In the genomic region with DNA sequence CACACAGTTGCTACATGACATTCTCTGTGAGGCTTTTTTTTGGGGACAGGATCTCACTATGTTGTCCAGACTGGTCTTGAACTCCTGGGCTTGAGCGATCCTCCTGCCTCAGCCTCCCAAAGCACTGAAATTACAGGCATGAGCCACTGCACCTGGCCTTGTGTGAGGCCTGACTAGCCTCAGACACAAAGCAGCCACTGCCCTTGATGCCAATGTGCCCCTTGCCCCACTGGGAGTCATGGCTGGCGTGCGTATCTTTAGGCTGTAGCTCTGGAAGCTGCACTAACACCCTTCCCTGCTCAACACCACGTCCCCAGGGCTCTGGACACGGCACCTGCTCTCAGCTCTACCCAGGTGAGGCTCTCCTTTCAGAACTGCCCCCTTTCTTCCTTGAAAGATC, we compare ENCODE assay signal across 30 cellular contexts. TPM values are rescaled to one million over a fixed set of nuclear protein-coding genes. Genes with fewer than 3 reads are reported as not detected.
A peak's percentile ranks its signal among the peaks of the same experiment; 100 is the strongest.
DNase-seq lines count a peak whose midpoint lies in the region; ATAC-seq, FAIRE-seq and TF ChIP-seq lines count a peak whose summit lies in the region.
"Had no signal": no experiment of that assay in that cellular context is flagged by ENCODE, and none has a peak within 500 bp of the region (broad histone marks: within the 10 kb centered on the region; RNA-seq: fewer than 3 reads in every experiment).

No MANE protein-coding gene starts in this region.

- no peak for DNase-seq in CD4-positive, alpha-beta T cell
- no peak for DNase-seq in H9
- no peak for DNase-seq in GM12878 (ENCODE audit: low read depth, low spot score)
- no peak for DNase-seq in neural crest cell (ENCODE audit: low read depth, low spot score)
- DNase-seq in MM.1S: no peak
- DNase-seq in foreskin keratinocyte: no peak
- DNase-seq: activated B cell treated with CpG ODN at 0.5 μM for 24 hours; activated CD4-positive, alpha-beta T cell treated with anti-CD3 and anti-CD28 coated beads, Interleukin-2, amount 10 ng/mL, durations not matched to agents 7 days and 5 days; activated T-cell treated with anti-CD3 and anti-CD28 coated beads, Interleukin-2, amount 50 U/mL, for 4 hours; COR-L47; DMS79; foreskin fibroblast; heart right ventricle; NCI-H1048; NCI-H446 treated with DMSO at 0.1 percent for 48 hours; nucleus accumbens; stimulated activated naive CD4-positive, alpha-beta T cell; T1000; upper lobe of right lung had no signal

- H3K27me3 Mint-ChIP-seq in CD4-positive, alpha-beta T cell: no peaks in the 10 kb centered on the region
- no peaks in the 10 kb centered on the region for H3K27me3 Mint-ChIP-seq in H9 (ENCODE audit: low read depth)
- H3K27me3 Mint-ChIP-seq in neural crest cell (ENCODE audit: low read depth): no peaks in the 10 kb centered on the region
- H3K27me3 Mint-ChIP-seq: activated B cell treated with CpG ODN at 0.5 μM for 24 hours; activated CD4-positive, alpha-beta T cell treated with anti-CD3 and anti-CD28 coated beads, Interleukin-2, amount 10 ng/mL, durations not matched to agents 7 days and 5 days; central memory CD8-positive, alpha-beta T cell had no signal

- no peak overlapping the region for H3K56ac ChIP-seq in H9 (ENCODE audit: insufficient read length, low read depth, low read length)

- no peak overlapping the region for H2BK120ac ChIP-seq in H9 (ENCODE audit: low read depth, low read length, poor library complexity, severe bottlenecking)

- H3K9me3 ChIP-seq in CD4-positive, alpha-beta T cell (ENCODE audit: control insufficient read depth, low read length): no peaks in the 10 kb centered on the region
- H3K9me3 ChIP-seq in H9 (ENCODE audit: control insufficient read depth, low read depth, low read length): no peaks in the 10 kb centered on the region
- H3K9me3 ChIP-seq in GM12878 (replicated peaks; ENCODE audit: control insufficient read depth, insufficient read depth, low read length): no peaks in the 10 kb centered on the region
- H3K9me3 ChIP-seq in MM.1S (replicated peaks; ENCODE audit: insufficient read depth, low read length): no peaks in the 10 kb centered on the region
- H3K9me3 ChIP-seq: BLaER1 treated with 17β-estradiol and CSF1 and Interleukin-3, amounts not matched to agents 10 nM and 100 nM; heart right ventricle; SJSA1; suprapubic skin; upper lobe of right lung had no signal

- intact Hi-C loops in CD4-positive, alpha-beta T cell (cut with DNase I, micrococcal nuclease): no loop called here
- intact Hi-C loops in GM12878 (cut with micrococcal nuclease; ENCODE audit: unreplicated experiment): no loop called here

- in situ Hi-C loops in GM12878 (cut with MboI): no loop called here

- H3K27ac Mint-ChIP-seq in CD4-positive, alpha-beta T cell: peak overlapping the region; percentile 24
- H3K27ac Mint-ChIP-seq in H9: peak overlapping the region; percentile 38 to 55 (median 53); a peak in 4 of 7 replicates
- H3K27ac Mint-ChIP-seq in neural crest cell (ENCODE audit: unreplicated experiment): peak overlapping the region; percentile 19
- H3K27ac Mint-ChIP-seq: activated B cell treated with CpG ODN at 0.5 μM for 24 hours; activated CD4-positive, alpha-beta T cell treated with anti-CD3 and anti-CD28 coated beads, Interleukin-2, amount 10 ng/mL, durations not matched to agents 7 days and 5 days had no signal

- TF ChIP-seq EP300 in GM12878 (IDR thresholded peaks at IDR 0.05; ENCODE audit: borderline replicate concordance in 1 of 2, control insufficient read depth in 1 of 2, low read depth in 2 of 2, low read length in 2 of 2): no peak

- H3K9ac ChIP-seq in H9 (ENCODE audit: extremely low read depth, insufficient read length, low read length): no peak overlapping the region
- H3K9ac ChIP-seq in GM12878 (ENCODE audit: control insufficient read depth, insufficient read depth, low read length): no peak overlapping the region
- H3K9ac ChIP-seq in MM.1S (ENCODE audit: low read length): no peak overlapping the region

- no peaks in the 10 kb centered on the region for H3K9me2 ChIP-seq in MM.1S (replicated peaks; ENCODE audit: insufficient read depth, low read length)

- WGBS in H9 (ENCODE audit: extremely low coverage, insufficient read length, low lambda C conversion rate): no CpG with 5 or more reads among the region's 5 CpGs
- 85% methylated on average over 5 of the region's 5 CpGs for WGBS in GM12878 (ENCODE audit: insufficient coverage, insufficient replicate concordance, low lambda C conversion rate, missing lambda C conversion rate)

- TF ChIP-seq CTCF in CD4-positive, alpha-beta T cell (IDR thresholded peaks at IDR 0.05): no peak
- no peak for TF ChIP-seq CTCF in H9 (conservative IDR thresholded peaks at IDR 0.05)
- TF ChIP-seq CTCF in GM12878 (IDR thresholded peaks at IDR 0.05 in 2 of 3, conservative IDR thresholded peaks at IDR 0.05 in 1 of 3; ENCODE audit: control insufficient read depth in 2 of 3, extremely low read depth in 1 of 3, insufficient read depth in 1 of 3, low read depth in 3 of 3, low read length in 3 of 3): no peak
- no peak for TF ChIP-seq CTCF in neural crest cell (conservative IDR thresholded peaks at IDR 0.05)
- TF ChIP-seq CTCF in MM.1S (IDR thresholded peaks at IDR 0.05; ENCODE audit: low read length): no peak
- TF ChIP-seq CTCF in foreskin keratinocyte (conservative IDR thresholded peaks at IDR 0.05): no peak

- no peaks in the 10 kb centered on the region for H3K27me3 ChIP-seq in CD4-positive, alpha-beta T cell (ENCODE audit: control insufficient read depth, insufficient read depth, low read length)
- H3K27me3 ChIP-seq in H9 (ENCODE audit: insufficient read depth, low read length) (no peaks in the 10 kb centered on the region), GM12878 (replicated peaks in 1 of 2; ENCODE audit: control insufficient read depth in 2 of 2, insufficient read depth in 2 of 2, low read length in 1 of 2) (no peaks in the 10 kb centered on the region), MM.1S (replicated peaks; ENCODE audit: insufficient read depth, low read length) (no peaks in the 10 kb centered on the region), foreskin keratinocyte (no peaks in the 10 kb centered on the region)
- H3K27me3 ChIP-seq: BLaER1 treated with 17β-estradiol and CSF1 and Interleukin-3, amounts not matched to agents 10 nM and 100 nM; heart right ventricle; SJSA1; suprapubic skin; upper lobe of right lung had no signal

- H3K79me2 ChIP-seq in H9 (ENCODE audit: insufficient read depth, low read length) (no peaks in the 10 kb centered on the region), GM12878 (ENCODE audit: control insufficient read depth, insufficient read depth, low read length) (no peaks in the 10 kb centered on the region; the same call in 1 of the 2 replicates), MM.1S (ENCODE audit: low read length) (peaks cover 14% of the 10 kb centered on the region; the same call in 1 of the 2 replicates)

- H3K36me3 Mint-ChIP-seq in CD4-positive, alpha-beta T cell (ENCODE audit: low read depth): peaks cover 71% of the 10 kb centered on the region
- H3K36me3 Mint-ChIP-seq in H9 (ENCODE audit: insufficient read depth in 1 of 3, low read depth in 3 of 3) (peaks cover 3 to 23% (median 16%) of the 10 kb centered on the region in 3 experiments; a peak in 5 of 7 replicates), neural crest cell (ENCODE audit: low read depth) (no peaks in the 10 kb centered on the region)

- no peak overlapping the region for H3K4me3 Mint-ChIP-seq in CD4-positive, alpha-beta T cell
- H3K4me3 Mint-ChIP-seq in H9 (no peak overlapping the region; a peak in 1 of 5 replicates), neural crest cell (no peak overlapping the region)
- H3K4me3 Mint-ChIP-seq: activated B cell treated with CpG ODN at 0.5 μM for 24 hours; activated CD4-positive, alpha-beta T cell treated with anti-CD3 and anti-CD28 coated beads, Interleukin-2, amount 10 ng/mL, durations not matched to agents 7 days and 5 days; activated T-cell treated with anti-CD3 and anti-CD28 coated beads, Interleukin-2, amount 50 U/mL, for 4 hours; central memory CD8-positive, alpha-beta T cell had no signal

- H3K23ac ChIP-seq in H9 (ENCODE audit: insufficient read length, low read depth, low read length): no peak overlapping the region

- no peak for TF ChIP-seq RAD21 in GM12878 (IDR thresholded peaks at IDR 0.05; ENCODE audit: insufficient read depth, low read depth, low read length)

- no peak overlapping the region for H2BK5ac ChIP-seq in H9 (ENCODE audit: insufficient read length, low read length)

- H2BK15ac ChIP-seq in H9 (ENCODE audit: low read depth, low read length): no peak overlapping the region

- no peak overlapping the region for H3K4me3 ChIP-seq in GM12878
- no peak overlapping the region for H3K4me3 ChIP-seq in MM.1S (ENCODE audit: low read length)
- H3K4me3 ChIP-seq: BLaER1 treated with 17β-estradiol and CSF1 and Interleukin-3, amounts not matched to agents 10 nM and 100 nM; heart right ventricle; SJSA1; suprapubic skin; upper lobe of right lung had no signal

- ATAC-seq in CD4-positive, alpha-beta T cell (ENCODE audit: poor library complexity): no peak
- no peak for ATAC-seq in GM12878
- no peak for ATAC-seq in HG02970 (IDR thresholded peaks at IDR 0.05; ENCODE audit: low FRiP score, unreplicated experiment)
- ATAC-seq in foreskin keratinocyte: no peak
- ATAC-seq: activated T-cell treated with anti-CD3 and anti-CD28 coated beads, Interleukin-2, amount 50 U/mL, for 4 hours; esophagus mucosa; upper lobe of right lung had no signal

- no peak for FAIRE-seq in GM12878 (lab: Jason Lieb, UNC)
- FAIRE-seq: astrocyte, G401.6, keratinocyte had no signal

- peaks cover 16% of the 10 kb centered on the region for H3K4me1 Mint-ChIP-seq in CD4-positive, alpha-beta T cell (ENCODE audit: low read depth)
- H3K4me1 Mint-ChIP-seq in H9 (peaks cover 0 to 26% of the 10 kb centered on the region in 2 experiments; a peak in 2 of 4 replicates), neural crest cell (no peaks in the 10 kb centered on the region)
- H3K4me1 Mint-ChIP-seq: activated B cell treated with CpG ODN at 0.5 μM for 24 hours had no signal

- H4K5ac ChIP-seq in H9 (ENCODE audit: insufficient read length, low read depth, low read length): no peak overlapping the region

- H4K20me1 ChIP-seq in H9 (ENCODE audit: control insufficient read depth, insufficient read depth, insufficient read length) (no peaks in the 10 kb centered on the region), GM12878 (ENCODE audit: control insufficient read depth, insufficient read depth) (no peaks in the 10 kb centered on the region; the same call in 1 of the 2 replicates), MM.1S (ENCODE audit: insufficient read depth, low read length) (0 out of 2 replicates have a peak, but pooled peaks cover 6% of the 10 kb centered on the region)

- SMC1A ChIA-PET in GM12878 (lab: Charles Lee; ENCODE audit: uncharacterized antibody, unreplicated experiment): no interaction called here

- H3K18ac ChIP-seq in H9 (ENCODE audit: insufficient read length, low read depth, low read length): no peak overlapping the region

- no peaks in the 10 kb centered on the region for H3F3A ChIP-seq in MM.1S (ENCODE audit: insufficient read depth, low read length)

- H3K14ac ChIP-seq in H9 (ENCODE audit: insufficient read depth, low read length): no peak overlapping the region

- RAD21 ChIA-PET in GM12878 (lab: Charles Lee; ENCODE audit: unreplicated experiment): interaction anchor here (1.4 kb wide), 1 partner anchor 60 kb away, joined by 4 read pairs; no protein-coding TSS in a partner anchor

- H2BK20ac ChIP-seq in H9 (ENCODE audit: low read depth, low read length, poor library complexity, severe bottlenecking): no peak overlapping the region

- H2AK5ac ChIP-seq in H9 (ENCODE audit: insufficient read length, low read length): no peak overlapping the region

- no peak overlapping the region for H4K8ac ChIP-seq in H9 (replicated peaks; ENCODE audit: insufficient read length, low read depth, low read length)

- peaks cover 27 to 32% of the 10 kb centered on the region in 2 experiments for H3K36me3 ChIP-seq in GM12878 (ENCODE audit: control insufficient read depth in 2 of 2, insufficient read depth in 2 of 2, low read length in 1 of 2)
- no peaks in the 10 kb centered on the region for H3K36me3 ChIP-seq in MM.1S (replicated peaks; ENCODE audit: insufficient read depth, low read length)

- no peak; the same call in 1 of the 2 replicates for TF ChIP-seq POLR2A in GM12878 (IDR thresholded peaks at IDR 0.05; ENCODE audit: low read depth, low read length)

- no peaks in the 10 kb centered on the region for H3K9me3 Mint-ChIP-seq in CD4-positive, alpha-beta T cell
- H3K9me3 Mint-ChIP-seq in H9 (no peaks in the 10 kb centered on the region), neural crest cell (no peaks in the 10 kb centered on the region)
- H3K9me3 Mint-ChIP-seq: activated B cell treated with CpG ODN at 0.5 μM for 24 hours; activated CD4-positive, alpha-beta T cell treated with anti-CD3 and anti-CD28 coated beads, Interleukin-2, amount 10 ng/mL, durations not matched to agents 7 days and 5 days; activated T-cell treated with anti-CD3 and anti-CD28 coated beads, Interleukin-2, amount 50 U/mL, for 4 hours; central memory CD8-positive, alpha-beta T cell had no signal

- H2AFZ ChIP-seq in H9 (ENCODE audit: low read length) (no peak overlapping the region), GM12878 (ENCODE audit: control insufficient read depth, low read depth, low read length) (no peak overlapping the region), MM.1S (ENCODE audit: low read length) (no peak overlapping the region)

- BruUV-seq in GM12878 (replicated peaks; lab: Mats Ljungman, UMichigan): no TSS peak

- CTCF ChIA-PET in CD4-positive, alpha-beta T cell (lab: Charles Lee): interaction anchor here (2.3 kb wide), 1 partner anchor 15 kb away, joined by 5 read pairs; the partner anchor contains the start of gene KPTN
- CTCF ChIA-PET in GM12878 (lab: Yijun Ruan, JAX): no interaction called here

- no peak overlapping the region for H3K27ac ChIP-seq in CD4-positive, alpha-beta T cell (ENCODE audit: low read depth, low read length)
- no peak overlapping the region for H3K27ac ChIP-seq in H9 (ENCODE audit: insufficient read length, low read depth, low read length)
- H3K27ac ChIP-seq in GM12878 (ENCODE audit: control insufficient read depth, insufficient read depth): no peak overlapping the region
- H3K27ac ChIP-seq in MM.1S (ENCODE audit: low read length): no peak overlapping the region
- no peak overlapping the region for H3K27ac ChIP-seq in foreskin keratinocyte
- H3K27ac ChIP-seq: BLaER1 treated with 17β-estradiol and CSF1 and Interleukin-3, amounts not matched to agents 10 nM and 100 nM; SJSA1; suprapubic skin; upper lobe of right lung had no signal

- H3K4me2 ChIP-seq in H9 (ENCODE audit: insufficient read depth, insufficient read length, low read length) (no peak overlapping the region), GM12878 (ENCODE audit: control insufficient read depth, insufficient read depth) (no peak overlapping the region), MM.1S (ENCODE audit: low read depth, low read length) (no peak overlapping the region)

- H3T11ph ChIP-seq in H9 (ENCODE audit: low read length): no peak overlapping the region

- no peaks in the 10 kb centered on the region for H3K79me1 ChIP-seq in H9 (ENCODE audit: insufficient read depth, low read depth, low read length, poor library complexity, severe bottlenecking)

- H3K4ac ChIP-seq in H9 (ENCODE audit: low read depth, low read length): no peak overlapping the region

- POLR2A ChIA-PET in CD4-positive, alpha-beta T cell (lab: Charles Lee): no interaction called here
- POLR2A ChIA-PET in GM12878 (lab: Charles Lee): interaction anchor here (1.2 kb wide), 1 partner anchor 12 kb away, joined by 3 read pairs; no protein-coding TSS in a partner anchor

- no peaks in the 10 kb centered on the region for H3K23me2 ChIP-seq in H9 (ENCODE audit: insufficient read length, low read depth, low read length, poor library complexity, severe bottlenecking)

- no peak overlapping the region for H2BK12ac ChIP-seq in H9 (ENCODE audit: insufficient read length, low read depth, low read length)

- H3K4me1 ChIP-seq in H9 (ENCODE audit: insufficient read depth, low read length) (no peaks in the 10 kb centered on the region; the same call in 1 of the 2 replicates), GM12878 (ENCODE audit: control insufficient read depth, insufficient read depth, low read length) (no peaks in the 10 kb centered on the region), MM.1S (ENCODE audit: low read length) (no peaks in the 10 kb centered on the region), foreskin keratinocyte (no peaks in the 10 kb centered on the region)
- H3K4me1 ChIP-seq: SJSA1, upper lobe of right lung had no signal

- H4K91ac ChIP-seq in H9 (ENCODE audit: insufficient read length, low read depth, low read length): no peak overlapping the region

RNA-seq across cellular contexts. Expression of gene KPTN, which starts 14.5 kb away (rescaled TPM):
- total RNA-seq in CD4-positive, alpha-beta T cell: 1 to 10 TPM; 3.6 to 4.5 TPM
- total RNA-seq in H9 (2021): 33.6 and 35.4 TPM in 2 replicates
- 1.7 and 2.0 TPM in 2 replicates for total RNA-seq in GM12878 (2013; cell fraction: nucleolus; rRNA removed)
- 5.4 and 5.6 TPM in 2 replicates for total RNA-seq in GM12878 (2014; rRNA removed)
- 3.4 and 4.2 TPM in 2 replicates for total RNA-seq in GM12878 (2014; rRNA removed; fragmentation: Illumina TruSeq; extraction: Trizol)
- 9.2 and 10.6 TPM in 2 replicates for total RNA-seq in GM12878 (2021)
- polyA plus RNA-seq in GM12878 (2011; ENCODE audit: low read depth): 5.3 TPM
- polyA plus RNA-seq in GM12878 (2011; rRNA removed): 1.9 and 5.1 TPM in 2 replicates
- 5.7 and 6.3 TPM in 2 replicates for polyA plus RNA-seq in GM12878 (2011; cell fraction: cytosol; rRNA removed)
- polyA plus RNA-seq in GM12878 (2011; cell fraction: nucleus; rRNA removed): 20.2 and 22.2 TPM in 2 replicates
- polyA plus RNA-seq in GM12878 (2012): 5.7 and 6.7 TPM in 2 replicates
- 6.6 and 6.7 TPM in 2 replicates for polyA plus RNA-seq in GM12878 (2014; fragmentation: Illumina TruSeq; extraction: Trizol)
- 1 to 10 TPM in 1 of 2 experiments, under 1 TPM in 1; 0.60 to 2.1 TPM for polyA plus RNA-seq in GM12878 (2014; fragmentation: Nextera tagmentation; extraction: Ambion mirVana)
- polyA plus RNA-seq in GM12878 (2014; rRNA removed): 7.4 and 8.7 TPM in 2 replicates
- 10 to 100 TPM in 1 of 2 experiments, 1 to 10 TPM in 1; 10.0 to 10.1 TPM for polyA plus RNA-seq in GM12878 (2016; fragmentation: Nextera tagmentation; extraction: Ambion mirVana)
- polyA minus RNA-seq in GM12878 (2011; rRNA and poly(A)+ RNA removed): 2.4 and 2.8 TPM in 2 replicates
- 2.0 and 4.6 TPM in 2 replicates for polyA minus RNA-seq in GM12878 (2011; cell fraction: cytosol; rRNA and poly(A)+ RNA removed)
- polyA minus RNA-seq in GM12878 (2011; cell fraction: nucleus; rRNA and poly(A)+ RNA removed): 1.1 and 2.6 TPM in 2 replicates
- total RNA-seq in neural crest cell: 30.0 and 30.2 TPM in 2 replicates
- total RNA-seq in foreskin keratinocyte: 8.3 and 9.6 TPM in 2 replicates
- 11.2 and 11.8 TPM in 2 replicates for polyA plus RNA-seq in foreskin keratinocyte

RNA-seq across cellular contexts. Expression of gene NAPA, which starts 16.3 kb away (rescaled TPM):
- total RNA-seq in CD4-positive, alpha-beta T cell: 100 to 1,000 TPM; 135 to 145 TPM
- 62.3 and 62.8 TPM in 2 replicates for total RNA-seq in H9 (2021)
- total RNA-seq in GM12878 (2013; cell fraction: nucleolus; rRNA removed): 18.9 and 30.0 TPM in 2 replicates
- total RNA-seq in GM12878 (2014; rRNA removed): 95.1 and 106 TPM in 2 replicates
- 49.2 and 50.1 TPM in 2 replicates for total RNA-seq in GM12878 (2014; rRNA removed; fragmentation: Illumina TruSeq; extraction: Trizol)
- 95.1 and 98.1 TPM in 2 replicates for total RNA-seq in GM12878 (2021)
- 38.7 TPM for polyA plus RNA-seq in GM12878 (2011; ENCODE audit: low read depth)
- 71.9 and 121 TPM in 2 replicates for polyA plus RNA-seq in GM12878 (2011; rRNA removed)
- polyA plus RNA-seq in GM12878 (2011; cell fraction: cytosol; rRNA removed): 116 and 157 TPM in 2 replicates
- 116 and 132 TPM in 2 replicates for polyA plus RNA-seq in GM12878 (2011; cell fraction: nucleus; rRNA removed)
- 69.6 and 75.3 TPM in 2 replicates for polyA plus RNA-seq in GM12878 (2012)
- polyA plus RNA-seq in GM12878 (2014; fragmentation: Illumina TruSeq; extraction: Trizol): 38.0 and 74.6 TPM in 2 replicates
- polyA plus RNA-seq in GM12878 (2014; fragmentation: Nextera tagmentation; extraction: Ambion mirVana): 10 to 100 TPM in 1 of 2 experiments, 1 to 10 TPM in 1; 8.2 to 17.4 TPM
- 138 and 149 TPM in 2 replicates for polyA plus RNA-seq in GM12878 (2014; rRNA removed)
- 100 to 1,000 TPM; 175 to 193 TPM for polyA plus RNA-seq in GM12878 (2016; fragmentation: Nextera tagmentation; extraction: Ambion mirVana)
- 97.4 and 134 TPM in 2 replicates for polyA minus RNA-seq in GM12878 (2011; rRNA and poly(A)+ RNA removed)
- 53.1 and 76.0 TPM in 2 replicates for polyA minus RNA-seq in GM12878 (2011; cell fraction: cytosol; rRNA and poly(A)+ RNA removed)
- 31.8 and 40.2 TPM in 2 replicates for polyA minus RNA-seq in GM12878 (2011; cell fraction: nucleus; rRNA and poly(A)+ RNA removed)
- total RNA-seq in neural crest cell: 67.2 and 69.2 TPM in 2 replicates
- 71.7 and 74.2 TPM in 2 replicates for total RNA-seq in foreskin keratinocyte
- 99.5 and 99.6 TPM in 2 replicates for polyA plus RNA-seq in foreskin keratinocyte

RNA-seq across cellular contexts. Expression of gene SLC8A2, which starts 26.9 kb away (rescaled TPM):
- not detected for total RNA-seq in CD4-positive, alpha-beta T cell
- total RNA-seq in H9 (2021) (10.7 and 11.3 TPM in 2 replicates), GM12878 (2014; rRNA removed) (not detected in 2 replicates), GM12878 (2014; rRNA removed; fragmentation: Illumina TruSeq; extraction: Trizol) (not detected in 2 replicates), GM12878 (2021) (not detected in 2 replicates), neural crest cell (0.61 and 0.70 TPM in 2 replicates), foreskin keratinocyte (0.07 and 0.34 TPM in 2 replicates)
- total RNA-seq in GM12878 (2013; cell fraction: nucleolus; rRNA removed): not detected in 2 replicates
- not detected for polyA plus RNA-seq in GM12878 (2011; ENCODE audit: low read depth)
- polyA plus RNA-seq in GM12878 (2011; rRNA removed) (not detected in 2 replicates), GM12878 (2014; fragmentation: Illumina TruSeq; extraction: Trizol) (not detected in 2 replicates), GM12878 (2014; fragmentation: Nextera tagmentation; extraction: Ambion mirVana) (not detected), GM12878 (2014; rRNA removed) (not detected in 2 replicates), GM12878 (2016; fragmentation: Nextera tagmentation; extraction: Ambion mirVana) (not detected), foreskin keratinocyte (0.04 and 0.09 TPM in 2 replicates)
- polyA plus RNA-seq in GM12878 (2011; cell fraction: cytosol; rRNA removed): 0.18 TPM in 1 of 2 replicates, not detected in the other
- 0.03 and 0.06 TPM in 2 replicates for polyA plus RNA-seq in GM12878 (2011; cell fraction: nucleus; rRNA removed)
- polyA plus RNA-seq in GM12878 (2012): 0.03 and 0.06 TPM in 2 replicates
- polyA minus RNA-seq in GM12878 (2011; rRNA and poly(A)+ RNA removed): not detected in 2 replicates
- polyA minus RNA-seq in GM12878 (2011; cell fraction: cytosol; rRNA and poly(A)+ RNA removed): not detected in 2 replicates
- not detected in 2 replicates for polyA minus RNA-seq in GM12878 (2011; cell fraction: nucleus; rRNA and poly(A)+ RNA removed)
- total RNA-seq: activated B cell treated with CpG ODN at 0.5 μM for 24 hours; activated CD4-positive, alpha-beta T cell treated with anti-CD3 and anti-CD28 coated beads, Interleukin-2, amount 10 ng/mL, durations not matched to agents 7 days and 5 days; mesenteric fat pad; pulmonary artery endothelial cell; SJSA1 had no signal
